ENCODE assay signal across 9 cellular contexts in genomic region chr12:32548691-32549412, GRCh38.
DNase-seq lines count a peak whose midpoint lies in the region; ATAC-seq and TF ChIP-seq lines count a peak whose summit lies in the region.
"Had no signal": no experiment of that assay in that cellular context is flagged by ENCODE, and none has a peak within 500 bp of the region (broad histone marks: within the 10 kb centered on the region; RNA-seq: fewer than 3 reads in every experiment).

No MANE protein-coding gene starts in this region.

- TF ChIP-seq POLR2A in testis (IDR thresholded peaks at IDR 0.05): no peak

- H3K23ac ChIP-seq in mesenchymal stem cell (ENCODE audit: low read length in 2 of 2): no peak overlapping the region

- peaks cover 25% of the 10 kb centered on the region for H3K4me1 Mint-ChIP-seq in HFFc6 (ENCODE audit: low read depth)
- peaks cover 39% of the 10 kb centered on the region for H3K4me1 Mint-ChIP-seq in dendritic cell treated with granulocyte-macrophage colony-stimulating factor and Interleukin-4, amounts not matched to agents 40 ng/mL and 50 ng/mL, for 4 days (ENCODE audit: low read depth)

- H3K27ac ChIP-seq in mesenchymal stem cell (ENCODE audit: low read length, poor library complexity, severe bottlenecking) (peak overlapping the region; percentile 30), testis (peak overlapping the region; percentile 57 to 73)

- peak overlapping the region; percentile 1 for H4K8ac ChIP-seq in mesenchymal stem cell (ENCODE audit: low read length)

- H2BK12ac ChIP-seq in mesenchymal stem cell (ENCODE audit: low read length in 2 of 2): no peak overlapping the region

- H2BK5ac ChIP-seq in mesenchymal stem cell (ENCODE audit: low read depth, low read length, poor library complexity, severe bottlenecking): no peak overlapping the region

- H2AK5ac ChIP-seq in mesenchymal stem cell (ENCODE audit: low read length, severe bottlenecking): peak overlapping the region; percentile 60

- peaks cover 0 to 5% of the 10 kb centered on the region in 2 experiments for H3K36me3 ChIP-seq in mesenchymal stem cell (ENCODE audit: control insufficient read depth in 1 of 2, insufficient read depth in 2 of 2, low read depth in 1 of 2, low read length in 2 of 2)
- H3K36me3 ChIP-seq in testis (ENCODE audit: low read depth, missing control alignments): no peaks in the 10 kb centered on the region

- no peak overlapping the region for H3K4me2 ChIP-seq in mesenchymal stem cell (ENCODE audit: low read length, poor library complexity, severe bottlenecking)

- DNase-seq in HFFc6 (peak; percentile 68), mesenchymal stem cell (peak; percentile 58), testis (peak; percentile 48), activated T-cell treated with anti-CD3 and anti-CD28 coated beads for 4 hours (no peak), AML-193 (lab: John Stamatoyannopoulos, UW) (no peak)
- DNase-seq: activated CD4-positive, alpha-beta T cell treated with anti-CD3 and anti-CD28 coated beads, Interleukin-2, amount 50 U/mL, for 4 hours had no signal

- H3K4me3 Mint-ChIP-seq in HFFc6: peak overlapping the region; percentile 53
- H3K4me3 Mint-ChIP-seq in dendritic cell treated with granulocyte-macrophage colony-stimulating factor and Interleukin-4, amounts not matched to agents 40 ng/mL and 50 ng/mL, for 4 days: no peak overlapping the region

- no peak overlapping the region for H2BK120ac ChIP-seq in mesenchymal stem cell (ENCODE audit: low read depth, low read length)

- no peak overlapping the region for H3K18ac ChIP-seq in mesenchymal stem cell (ENCODE audit: low read depth in 1 of 2, low read length in 2 of 2)

- H3K4me3 ChIP-seq in mesenchymal stem cell (ENCODE audit: insufficient read depth in 1 of 2, low read depth in 1 of 2, low read length in 2 of 2) (peak overlapping the region in 1 of 2 experiments; percentile 35), testis (no peak overlapping the region)

- no peaks in the 10 kb centered on the region for H3K27me3 ChIP-seq in mesenchymal stem cell (ENCODE audit: control insufficient read depth in 1 of 2, insufficient read depth in 1 of 2, low read length in 2 of 2)
- H3K27me3 ChIP-seq in testis: no peaks in the 10 kb centered on the region

- intact Hi-C loops in dendritic cell treated with granulocyte-macrophage colony-stimulating factor and Interleukin-4, amounts not matched to agents 40 ng/mL and 50 ng/mL, for 4 days (cut with micrococcal nuclease): no loop called here
- intact Hi-C loops in testis (cut with DNase I; ENCODE audit: low total_unique reads): no loop called here

- no peak overlapping the region for H2AFZ ChIP-seq in mesenchymal stem cell (ENCODE audit: low read depth, low read length)

- no peak overlapping the region for H2BK15ac ChIP-seq in mesenchymal stem cell (ENCODE audit: low read depth, poor library complexity, severe bottlenecking)

- TF ChIP-seq CTCF in HFFc6 (IDR thresholded peaks at IDR 0.05): no peak
- no peak for TF ChIP-seq CTCF in testis (IDR thresholded peaks at IDR 0.05)

- H3K27ac Mint-ChIP-seq in HFFc6: peak overlapping the region; percentile 50
- peak overlapping the region; percentile 62 for H3K27ac Mint-ChIP-seq in dendritic cell treated with granulocyte-macrophage colony-stimulating factor and Interleukin-4, amounts not matched to agents 40 ng/mL and 50 ng/mL, for 4 days

- H4K91ac ChIP-seq in mesenchymal stem cell (ENCODE audit: low read length): no peak overlapping the region

- no peaks in the 10 kb centered on the region for H3K9me3 Mint-ChIP-seq in HFFc6
- no peaks in the 10 kb centered on the region for H3K9me3 Mint-ChIP-seq in dendritic cell treated with granulocyte-macrophage colony-stimulating factor and Interleukin-4, amounts not matched to agents 40 ng/mL and 50 ng/mL, for 4 days

- H3K9me3 ChIP-seq in mesenchymal stem cell (ENCODE audit: control insufficient read depth, low read length): no peaks in the 10 kb centered on the region
- H3K9me3 ChIP-seq in testis: no peaks in the 10 kb centered on the region

- no peak overlapping the region for H3K14ac ChIP-seq in mesenchymal stem cell (ENCODE audit: low read length in 2 of 2)

- WGBS in mesenchymal stem cell: 84% methylated on average over 8 of the region's 8 CpGs
- 25 to 60% methylated on average over 8 of the region's 8 CpGs for WGBS in testis, 2 donors

- peaks cover 17% of the 10 kb centered on the region for H3K79me1 ChIP-seq in mesenchymal stem cell (replicated peaks; ENCODE audit: low read length, poor library complexity, severe bottlenecking)

- no peaks in the 10 kb centered on the region; the same call in 1 of the 2 replicates for H3K27me3 Mint-ChIP-seq in HFFc6 (ENCODE audit: insufficient read depth)
- H3K27me3 Mint-ChIP-seq in dendritic cell treated with granulocyte-macrophage colony-stimulating factor and Interleukin-4, amounts not matched to agents 40 ng/mL and 50 ng/mL, for 4 days: no peaks in the 10 kb centered on the region

- peaks cover 18% of the 10 kb centered on the region for H3K4me1 ChIP-seq in mesenchymal stem cell (ENCODE audit: control insufficient read depth, insufficient read depth, low read depth, low read length)
- H3K4me1 ChIP-seq in testis: peaks cover 33% of the 10 kb centered on the region

- no peaks in the 10 kb centered on the region for H3K36me3 Mint-ChIP-seq in HFFc6 (ENCODE audit: low read depth)
- H3K36me3 Mint-ChIP-seq in dendritic cell treated with granulocyte-macrophage colony-stimulating factor and Interleukin-4, amounts not matched to agents 40 ng/mL and 50 ng/mL, for 4 days (ENCODE audit: low read depth): peaks cover 47% of the 10 kb centered on the region

- no peak overlapping the region for H3K4ac ChIP-seq in mesenchymal stem cell (ENCODE audit: low read depth in 1 of 2, low read length in 2 of 2)

- ATAC-seq in HG02678 (IDR thresholded peaks at IDR 0.05; ENCODE audit: unreplicated experiment) (no peak), HG03139 (IDR thresholded peaks at IDR 0.05; ENCODE audit: unreplicated experiment) (no peak)

- peak overlapping the region; percentile 48 for H3K9ac ChIP-seq in mesenchymal stem cell (ENCODE audit: low read length)

Comparison
In these comparisons a context has a peak if more than half of its experiments do, and no peak if none do; other contexts are left out.
1. DNase-seq: peak in HFFc6 (single experiment), mesenchymal stem cell (single experiment) and testis (single experiment); none in activated T-cell treated with anti-CD3 and anti-CD28 coated beads for 4 hours (single experiment) and AML-193 (0 of 2).